8 cellular contexts compared by ENCODE assay signal in genomic region chr17:83199500-83200201, GRCh38.
A peak's percentile ranks its signal among the peaks of the same experiment; 100 is the strongest.
DNase-seq lines count a peak whose midpoint lies in the region; ATAC-seq and TF ChIP-seq lines count a peak whose summit lies in the region.

No MANE protein-coding gene starts in this region.

- H3K4me3 Mint-ChIP-seq in IgD-negative memory B cell: peak overlapping the region; percentile 81 to 95 (median 85)
- H3K4me3 Mint-ChIP-seq in activated CD4-positive, alpha-beta T cell treated with anti-CD3 and anti-CD28 coated beads, Interleukin-2, amount 10 ng/mL, durations not matched to agents 24 days and 14 days: peak overlapping the region; percentile 86

- H3K27me3 ChIP-seq in gastroesophageal sphincter: no peaks in the 10 kb centered on the region

- no peaks in the 10 kb centered on the region for H3K36me3 Mint-ChIP-seq in IgD-negative memory B cell
- H3K36me3 Mint-ChIP-seq in activated CD4-positive, alpha-beta T cell treated with anti-CD3 and anti-CD28 coated beads, Interleukin-2, amount 10 ng/mL, durations not matched to agents 24 days and 14 days (ENCODE audit: low read depth): no peaks in the 10 kb centered on the region

- peaks cover 20 to 40% (median 21%) of the 10 kb centered on the region in 3 donors for H3K4me1 Mint-ChIP-seq in IgD-negative memory B cell
- H3K4me1 Mint-ChIP-seq in activated CD4-positive, alpha-beta T cell treated with anti-CD3 and anti-CD28 coated beads, Interleukin-2, amount 10 ng/mL, durations not matched to agents 24 days and 14 days: peaks cover 51% of the 10 kb centered on the region

- ATAC-seq in gastroesophageal sphincter (peak; percentile 7), HG02642 (IDR thresholded peaks at IDR 0.05; ENCODE audit: poor library complexity, unreplicated experiment) (no peak), GM21737 (IDR thresholded peaks at IDR 0.05; ENCODE audit: unreplicated experiment) (no peak), GM19397 (IDR thresholded peaks at IDR 0.05; ENCODE audit: unreplicated experiment) (no peak), GM19467 (IDR thresholded peaks at IDR 0.05; ENCODE audit: unreplicated experiment) (no peak)

- peak overlapping the region in 3 of 4 donors; percentile 72 to 82 (median 74) for H3K27ac ChIP-seq in gastroesophageal sphincter

- no peaks in the 10 kb centered on the region for H3K9me3 Mint-ChIP-seq in IgD-negative memory B cell
- no peaks in the 10 kb centered on the region for H3K9me3 Mint-ChIP-seq in activated CD4-positive, alpha-beta T cell treated with anti-CD3 and anti-CD28 coated beads, Interleukin-2, amount 10 ng/mL, durations not matched to agents 24 days and 14 days

- H3K4me3 ChIP-seq in gastroesophageal sphincter: peak overlapping the region in 1 of 2 donors; percentile 4

- no peaks in the 10 kb centered on the region for H3K36me3 ChIP-seq in gastroesophageal sphincter

- intact Hi-C loops in activated CD4-positive, alpha-beta T cell treated with anti-CD3 and anti-CD28 coated beads, Interleukin-2, amount 10 ng/mL, durations not matched to agents 24 days and 14 days (cut with micrococcal nuclease): no loop called here

- TF ChIP-seq POLR2A in gastroesophageal sphincter (IDR thresholded peaks at IDR 0.05): no peak

- peaks cover 2% of the 10 kb centered on the region for H3K27me3 Mint-ChIP-seq in IgD-negative memory B cell
- H3K27me3 Mint-ChIP-seq in activated CD4-positive, alpha-beta T cell treated with anti-CD3 and anti-CD28 coated beads, Interleukin-2, amount 10 ng/mL, durations not matched to agents 24 days and 14 days: no peaks in the 10 kb centered on the region

- WGBS in gastroesophageal sphincter (ENCODE audit: low coverage in 1 of 2), 2 donors: 61 to 68% methylated on average over 9 to 10 of the region's 23 CpGs

- H3K27ac Mint-ChIP-seq in IgD-negative memory B cell: peak overlapping the region; percentile 37 to 95 (median 82)
- H3K27ac Mint-ChIP-seq in activated CD4-positive, alpha-beta T cell treated with anti-CD3 and anti-CD28 coated beads, Interleukin-2, amount 10 ng/mL, durations not matched to agents 24 days and 14 days: peak overlapping the region; percentile 97

- H3K4me1 ChIP-seq in gastroesophageal sphincter: peaks cover 0 to 70% (median 30%) of the 10 kb centered on the region in 3 donors

- DNase-seq in activated CD4-positive, alpha-beta T cell treated with anti-CD3 and anti-CD28 coated beads, Interleukin-2, amount 10 ng/mL, durations not matched to agents 24 days and 14 days: peak; percentile 88
- peak; percentile 86 for DNase-seq in stimulated activated CD4-positive, alpha-beta T cell treated with anti-CD3 and anti-CD28 coated beads, Interleukin-15, amount 100 ng/mL, for 24 hours

- no peak for TF ChIP-seq CTCF in gastroesophageal sphincter (IDR thresholded peaks at IDR 0.05)

- no peak for TF ChIP-seq EP300 in gastroesophageal sphincter (IDR thresholded peaks at IDR 0.05)

- H3K9me3 ChIP-seq in gastroesophageal sphincter: no peaks in the 10 kb centered on the region
